ENCODE assay signal across 7 cellular contexts in genomic region chr11:95502522-95502921, GRCh38.
"Had no signal": no experiment of that assay in that cellular context is flagged by ENCODE, and none has a peak within 500 bp of the region (broad histone marks: within the 10 kb centered on the region; RNA-seq: fewer than 3 reads in every experiment).

No MANE protein-coding gene starts in this region.

- H3K27ac Mint-ChIP-seq: GM23338, H9, HFFc6 had no signal

- ATAC-seq: GM23338, HCT116, K562 had no signal

- H3K27ac ChIP-seq: HL-60 had no signal

- H3K4me3 Mint-ChIP-seq: GM23338, H9, HFFc6 had no signal

- H3K9me3 Mint-ChIP-seq: H9 had no signal

- H3K4me3 ChIP-seq: GM23338, K562 had no signal

- DNase-seq: H9, HFFc6, KG1 had no signal
